13 cellular contexts compared by ENCODE assay signal in genomic region chr13:110187501-110188161, GRCh38.
DNase-seq lines count a peak whose midpoint lies in the region; ATAC-seq and TF ChIP-seq lines count a peak whose summit lies in the region.
"Had no signal": no experiment of that assay in that cellular context is flagged by ENCODE, and none has a peak within 500 bp of the region (broad histone marks: within the 10 kb centered on the region; RNA-seq: fewer than 3 reads in every experiment).

No MANE protein-coding gene starts in this region.

- no peaks in the 10 kb centered on the region; the same call in 1 of the 2 replicates for H3K9me3 ChIP-seq in AG04450 (ENCODE audit: control insufficient read depth, insufficient read depth, low read length)
- H3K9me3 ChIP-seq: vagina had no signal

- CTCF ChIA-PET in AG04450 (lab: Charles Lee) = no interaction called here

- H3K4me3 Mint-ChIP-seq in mesothelial cell of epicardium = no peak overlapping the region

- POLR2A ChIA-PET in AG04450 (lab: Yijun Ruan, JAX) = no interaction called here

- H3K4me3 ChIP-seq in AG04450 (ENCODE audit: low read depth, low read length) = no peak overlapping the region
- H3K4me3 ChIP-seq: vagina had no signal

- H3K27me3 Mint-ChIP-seq in mesothelial cell of epicardium (ENCODE audit: low read depth) = no peaks in the 10 kb centered on the region

- DNase-seq in AG04450 (ENCODE audit: low read depth, low spot score) = peak; percentile 15
- DNase-seq in NCI-H226 = peak; percentile 93
- DNase-seq in fibroblast of gingiva (ENCODE audit: low read depth) = peak; percentile 57
- peak in 1 of 2 experiments; percentile 47 for DNase-seq in mesothelial cell of epicardium (ENCODE audit: low spot score in 2 of 2, unreplicated experiment in 2 of 2)
- DNase-seq in NCI-H1694 (lab: John Stamatoyannopoulos, UW) = no peak
- DNase-seq in ecto neural progenitor cell (ENCODE audit: low spot score) = no peak
- DNase-seq: NCI-H1092; NK-92 treated with Interleukin-12 subunit alpha and Interleukin-12 subunit beta, amount 100 ng/mL, for 24 hours had no signal

- no peak for TF ChIP-seq CTCF in AG04450 (IDR thresholded peaks at IDR 0.05; ENCODE audit: low read depth, low read length)
- no peak for TF ChIP-seq CTCF in mesothelial cell of epicardium (IDR thresholded peaks at IDR 0.05; ENCODE audit: unreplicated experiment)

- ATAC-seq in HG02610 (IDR thresholded peaks at IDR 0.05; ENCODE audit: unreplicated experiment) (no peak), HG03520 (IDR thresholded peaks at IDR 0.05; ENCODE audit: unreplicated experiment) (no peak)

- no peaks in the 10 kb centered on the region for H3K27me3 ChIP-seq in AG04450 (ENCODE audit: control insufficient read depth, insufficient read depth, low read length)
- H3K27me3 ChIP-seq: vagina had no signal

- no peak overlapping the region for H3K27ac ChIP-seq in AG04450 (ENCODE audit: low read depth, low read length)
- H3K27ac ChIP-seq: C4-2B, vagina, VCaP had no signal

- H3K9me3 Mint-ChIP-seq in mesothelial cell of epicardium = no peaks in the 10 kb centered on the region

- peak overlapping the region; percentile 59 for H3K27ac Mint-ChIP-seq in mesothelial cell of epicardium

- peaks cover 22% of the 10 kb centered on the region for H3K4me1 Mint-ChIP-seq in mesothelial cell of epicardium

- H3K36me3 Mint-ChIP-seq in mesothelial cell of epicardium = peaks cover 38% of the 10 kb centered on the region

Comparison
In these comparisons a context has a peak if more than half of its experiments do, and no peak if none do; other contexts are left out.
1. DNase-seq: peak in AG04450 (single experiment), NCI-H226 (single experiment) and fibroblast of gingiva (single experiment); none in NCI-H1694 (single experiment) and ecto neural progenitor cell (single experiment).